17 cellular contexts compared by ENCODE assay signal in genomic region chr18:58311390-58311789, GRCh38.
DNase-seq lines count a peak whose midpoint lies in the region; ATAC-seq and TF ChIP-seq lines count a peak whose summit lies in the region.
"Had no signal": no experiment of that assay in that cellular context is flagged by ENCODE, and none has a peak within 500 bp of the region (broad histone marks: within the 10 kb centered on the region; RNA-seq: fewer than 3 reads in every experiment).

No MANE protein-coding gene starts in this region.

- H3K27me3 ChIP-seq in naive thymus-derived CD4-positive, alpha-beta T cell (ENCODE audit: control insufficient read depth in 2 of 2, insufficient read depth in 2 of 2, low read length in 2 of 2) = no peaks in the 10 kb centered on the region
- peaks cover 19% of the 10 kb centered on the region for H3K27me3 ChIP-seq in endodermal cell (ENCODE audit: control insufficient read depth, insufficient read depth, low read length, poor library complexity, severe bottlenecking)
- H3K27me3 ChIP-seq: cardiac muscle cell had no signal

- peaks cover 39% of the 10 kb centered on the region for H3K4me1 Mint-ChIP-seq in stimulated activated naive CD8-positive, alpha-beta T cell treated with anti-CD3 and anti-CD28 coated beads, Interleukin-15, Interleukin-2, amounts not matched to agents 100 ng/mL and 50 ng/mL, for 24 hours (ENCODE audit: low read depth)
- H3K4me1 Mint-ChIP-seq in naive thymus-derived CD4-positive, alpha-beta T cell = peaks cover 14 to 83% (median 68%) of the 10 kb centered on the region in 7 donors
- H3K4me1 Mint-ChIP-seq in endodermal cell = peaks cover 23% of the 10 kb centered on the region

- no peaks in the 10 kb centered on the region for H3K36me3 Mint-ChIP-seq in stimulated activated naive CD8-positive, alpha-beta T cell treated with anti-CD3 and anti-CD28 coated beads, Interleukin-15, Interleukin-2, amounts not matched to agents 100 ng/mL and 50 ng/mL, for 24 hours (ENCODE audit: low read depth)
- no peaks in the 10 kb centered on the region for H3K36me3 Mint-ChIP-seq in naive thymus-derived CD4-positive, alpha-beta T cell
- no peaks in the 10 kb centered on the region for H3K36me3 Mint-ChIP-seq in endodermal cell (ENCODE audit: low read depth)
- H3K36me3 Mint-ChIP-seq: natural killer cell had no signal

- H3K9ac ChIP-seq in endodermal cell (ENCODE audit: extremely low read depth, low read length, poor library complexity, severe bottlenecking) = no peak overlapping the region

- no peaks in the 10 kb centered on the region for H3K36me3 ChIP-seq in naive thymus-derived CD4-positive, alpha-beta T cell (ENCODE audit: control insufficient read depth in 2 of 3, insufficient read depth in 3 of 3, low read length in 3 of 3)
- no peaks in the 10 kb centered on the region for H3K36me3 ChIP-seq in endodermal cell (ENCODE audit: control insufficient read depth, insufficient read depth, low read length)
- H3K36me3 ChIP-seq: cardiac muscle cell had no signal

- H3K4me3 ChIP-seq in naive thymus-derived CD4-positive, alpha-beta T cell (ENCODE audit: low read length) = no peak overlapping the region
- H3K4me3 ChIP-seq in endodermal cell (ENCODE audit: low read length) = no peak overlapping the region
- H3K4me3 ChIP-seq: cardiac muscle cell had no signal

- H3K4me3 Mint-ChIP-seq in stimulated activated naive CD8-positive, alpha-beta T cell treated with anti-CD3 and anti-CD28 coated beads, Interleukin-15, Interleukin-2, amounts not matched to agents 100 ng/mL and 50 ng/mL, for 24 hours = peak overlapping the region; percentile 7
- H3K4me3 Mint-ChIP-seq in naive thymus-derived CD4-positive, alpha-beta T cell = peak overlapping the region; percentile 26 to 72 (median 46)
- no peak overlapping the region for H3K4me3 Mint-ChIP-seq in endodermal cell
- H3K4me3 Mint-ChIP-seq: natural killer cell had no signal

- POLR2A ChIA-PET in naive thymus-derived CD4-positive, alpha-beta T cell (lab: Charles Lee) = interaction anchor here (1.1 to 1.8 kb wide), 2 partner anchors 11 kb away, joined by 3 to 5 read pairs; no protein-coding TSS in a partner anchor

- no peak for DNase-seq in stimulated activated naive CD8-positive, alpha-beta T cell treated with anti-CD3 and anti-CD28 coated beads, Interleukin-15, Interleukin-2, amounts not matched to agents 100 U/mL and 50 U/mL, for 24 hours
- DNase-seq in caudate nucleus (lab: John Stamatoyannopoulos, UW) (no peak), NCI-H187 (lab: John Stamatoyannopoulos, UW) (no peak), GOT3 (lab: John Stamatoyannopoulos, UW) (no peak), endodermal cell (no peak)
- DNase-seq in naive thymus-derived CD4-positive, alpha-beta T cell = no peak
- DNase-seq: activated CD4-positive, CD25-positive, alpha-beta regulatory T cell treated with anti-CD3 and anti-CD28 coated beads, Interleukin-2, amount 50 U/mL, for 72 hours; DMS 273 treated with DMSO at 0.1 percent for 48 hours; effector CD8-positive, alpha-beta T cell; natural killer cell; NCI-H146; NCI-H2227 treated with DMSO at 0.1 percent for 48 hours; NK-92 treated with Interleukin-12 subunit alpha and Interleukin-12 subunit beta, amount 100 ng/mL, for 24 hours; stimulated activated naive CD4-positive, alpha-beta T cell had no signal

- 87 to 96% methylated on average over 3 to 6 of the region's 6 CpGs for WGBS in endodermal cell (ENCODE audit: insufficient coverage in 1 of 2, insufficient read length in 1 of 2), 2 experiments

- peaks cover 8% of the 10 kb centered on the region for H3K27me3 Mint-ChIP-seq in stimulated activated naive CD8-positive, alpha-beta T cell treated with anti-CD3 and anti-CD28 coated beads, Interleukin-15, Interleukin-2, amounts not matched to agents 100 ng/mL and 50 ng/mL, for 24 hours
- peaks cover 0 to 20% (median 0%) of the 10 kb centered on the region in 5 donors for H3K27me3 Mint-ChIP-seq in naive thymus-derived CD4-positive, alpha-beta T cell
- H3K27me3 Mint-ChIP-seq in endodermal cell (ENCODE audit: insufficient read depth) = peaks cover 18% of the 10 kb centered on the region

- intact Hi-C loops in naive thymus-derived CD4-positive, alpha-beta T cell (cut with micrococcal nuclease) = loop anchor here in 1 of 2 donors (1.0 kb wide), 2 partner anchors 8 to 11 kb away; no protein-coding TSS in a partner anchor

- no peaks in the 10 kb centered on the region for H3K9me3 Mint-ChIP-seq in stimulated activated naive CD8-positive, alpha-beta T cell treated with anti-CD3 and anti-CD28 coated beads, Interleukin-15, Interleukin-2, amounts not matched to agents 100 ng/mL and 50 ng/mL, for 24 hours
- peaks cover 0 to 2% (median 0%) of the 10 kb centered on the region in 11 donors for H3K9me3 Mint-ChIP-seq in naive thymus-derived CD4-positive, alpha-beta T cell
- no peaks in the 10 kb centered on the region for H3K9me3 Mint-ChIP-seq in endodermal cell
- H3K9me3 Mint-ChIP-seq: natural killer cell had no signal

- H3K27ac Mint-ChIP-seq in stimulated activated naive CD8-positive, alpha-beta T cell treated with anti-CD3 and anti-CD28 coated beads, Interleukin-15, Interleukin-2, amounts not matched to agents 100 ng/mL and 50 ng/mL, for 24 hours = no peak overlapping the region
- H3K27ac Mint-ChIP-seq in naive thymus-derived CD4-positive, alpha-beta T cell = peak overlapping the region in 8 of 9 donors; percentile 63 to 95 (median 84)
- no peak overlapping the region for H3K27ac Mint-ChIP-seq in endodermal cell
- H3K27ac Mint-ChIP-seq: natural killer cell had no signal

- no peaks in the 10 kb centered on the region for H3K9me3 ChIP-seq in naive thymus-derived CD4-positive, alpha-beta T cell (ENCODE audit: control insufficient read depth in 2 of 3, low read length in 3 of 3)
- no peaks in the 10 kb centered on the region for H3K9me3 ChIP-seq in endodermal cell (ENCODE audit: control insufficient read depth, low read length)

- peaks cover 0 to 50% of the 10 kb centered on the region in 2 donors for H3K4me1 ChIP-seq in naive thymus-derived CD4-positive, alpha-beta T cell (ENCODE audit: control insufficient read depth in 2 of 2, insufficient read depth in 2 of 2, low read length in 2 of 2)
- H3K4me1 ChIP-seq in endodermal cell (ENCODE audit: control insufficient read depth, insufficient read depth, low read length) = no peaks in the 10 kb centered on the region

- H3K27ac ChIP-seq in caudate nucleus (ENCODE audit: low read depth, low read length) = peak overlapping the region; percentile 28
- H3K27ac ChIP-seq in naive thymus-derived CD4-positive, alpha-beta T cell (ENCODE audit: low read depth, low read length) = peak overlapping the region; percentile 53
- no peak overlapping the region for H3K27ac ChIP-seq in endodermal cell (ENCODE audit: low read depth, low read length)

- no peak for ATAC-seq in stimulated activated naive CD8-positive, alpha-beta T cell treated with anti-CD3 and anti-CD28 coated beads, Interleukin-15, Interleukin-2, amounts not matched to agents 100 U/mL and 50 U/mL, for 24 hours
- ATAC-seq in naive thymus-derived CD4-positive, alpha-beta T cell = no peak
- ATAC-seq in GM19351 (IDR thresholded peaks at IDR 0.05; ENCODE audit: unreplicated experiment) = no peak
- ATAC-seq: natural killer cell had no signal

- CTCF ChIA-PET in naive thymus-derived CD4-positive, alpha-beta T cell (lab: Charles Lee) = interaction anchor here (0.7 to 0.9 kb wide), 2 partner anchors 8 to 10 kb away, joined by 3 read pairs; no protein-coding TSS in a partner anchor

- no peak for TF ChIP-seq CTCF in endodermal cell (conservative IDR thresholded peaks at IDR 0.05)

Comparison
In these comparisons a context has a peak if more than half of its experiments do, and no peak if none do; other contexts are left out.
1. H3K27ac Mint-ChIP-seq: peak in naive thymus-derived CD4-positive, alpha-beta T cell (8 of 9); none in stimulated activated naive CD8-positive, alpha-beta T cell treated with anti-CD3 and anti-CD28 coated beads, Interleukin-15, Interleukin-2, amounts not matched to agents 100 ng/mL and 50 ng/mL, for 24 hours (single experiment) and endodermal cell (single experiment).